In the genomic region with DNA sequence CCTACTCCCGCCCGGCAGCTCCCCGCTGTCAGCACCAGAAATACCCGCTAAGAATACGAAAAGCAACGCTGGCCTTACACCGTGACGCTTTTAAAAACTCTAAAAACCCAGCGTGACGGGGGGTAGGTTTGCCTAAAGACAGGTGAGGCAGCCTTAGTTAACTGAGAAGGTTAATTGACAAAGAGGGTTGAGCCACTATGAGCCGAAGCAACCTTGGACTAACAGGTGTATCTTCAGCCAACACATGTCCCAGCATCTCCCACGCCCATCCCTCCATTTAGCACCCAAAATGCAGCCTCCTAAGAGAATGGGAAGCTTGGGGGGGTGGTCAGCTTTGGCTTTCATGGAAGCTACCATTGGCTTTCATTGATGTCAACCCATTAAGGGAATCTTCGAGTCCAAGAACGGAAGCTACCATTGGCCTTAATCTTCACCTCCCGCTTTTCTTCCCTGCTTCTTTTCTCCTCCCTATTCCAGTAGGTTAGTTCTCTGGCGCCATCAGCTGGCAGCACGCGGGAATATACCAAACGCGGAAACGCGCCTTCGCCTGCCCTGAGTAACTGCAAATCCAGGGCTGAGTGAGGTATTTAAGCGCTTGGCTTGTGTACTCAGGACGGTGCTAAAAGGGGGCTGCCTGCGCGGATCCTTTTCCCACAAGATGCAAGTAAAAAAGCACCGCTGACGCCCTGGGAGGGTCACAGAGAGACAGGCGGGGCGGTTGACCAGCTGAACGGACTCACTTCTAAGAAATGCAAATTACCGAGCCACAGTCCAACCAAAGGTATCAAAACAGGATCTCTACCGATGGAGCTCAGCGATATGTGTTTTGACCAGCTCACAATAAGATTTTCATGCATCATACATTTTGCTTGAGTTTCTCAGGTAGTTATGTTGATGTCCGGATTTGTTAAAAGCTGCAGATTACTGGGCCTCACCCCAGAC, we compare ENCODE assay signal across 8 cellular contexts. TPM values are rescaled to one million over a fixed set of nuclear protein-coding genes. Genes with fewer than 3 reads are reported as not detected.
DNase-seq lines count a peak whose midpoint lies in the region; ATAC-seq, FAIRE-seq and TF ChIP-seq lines count a peak whose summit lies in the region.

No MANE protein-coding gene starts in this region.

- H3K36me3 ChIP-seq in heart right ventricle: no peaks in the 10 kb centered on the region

- H3K4me1 Mint-ChIP-seq in activated T-helper 1 cell treated with anti-CD3 and anti-CD28 coated beads, Interleukin-12 subunit alpha, Interleukin-12 subunit beta, Interleukin-2, Interleukin-4 antibody, amounts not matched to agents 30 ng/mL and 10 ng/mL and 1 ng/mL, durations not matched to agents 14 hours and 24 hours and 36 hours (ENCODE audit: low read depth): no peaks in the 10 kb centered on the region
- H3K4me1 Mint-ChIP-seq in progenitor cell of endocrine pancreas (ENCODE audit: low read depth): peaks cover 18% of the 10 kb centered on the region

- FAIRE-seq in GM19239 (lab: Jason Lieb, UNC): peak; percentile 64

- peak in 5 of 8 donors; percentile 28 to 74 (median 55) for ATAC-seq in heart right ventricle

- no peaks in the 10 kb centered on the region for H3K9me3 Mint-ChIP-seq in activated T-helper 1 cell treated with anti-CD3 and anti-CD28 coated beads, Interleukin-12 subunit alpha, Interleukin-12 subunit beta, Interleukin-2, Interleukin-4 antibody, amounts not matched to agents 30 ng/mL and 10 ng/mL and 1 ng/mL, durations not matched to agents 14 hours and 24 hours and 36 hours
- H3K9me3 Mint-ChIP-seq in progenitor cell of endocrine pancreas (ENCODE audit: low read depth): no peaks in the 10 kb centered on the region

- DNase-seq in COR-L47 (lab: John Stamatoyannopoulos, UW): peak; percentile 28
- DNase-seq in GM19239 (ENCODE audit: insufficient read length, low spot score): no peak
- DNase-seq in LHCN-M2 (ENCODE audit: low read depth): peak; percentile 58
- peak; percentile 9 for DNase-seq in activated T-helper 1 cell treated with anti-CD3 and anti-CD28 coated beads, Interleukin-12 subunit alpha, Interleukin-12 subunit beta, Interleukin-2, Interleukin-4 antibody, amounts not matched to agents 30 ng/mL and 10 ng/mL and 1 ng/mL, durations not matched to agents 14 hours and 24 hours and 36 hours (ENCODE audit: low spot score)
- DNase-seq in heart right ventricle: peak; percentile 57 to 64
- DNase-seq in progenitor cell of endocrine pancreas (ENCODE audit: low spot score, unreplicated experiment): peak; percentile 87
- DNase-seq in effector CD8-positive, alpha-beta T cell (lab: John Stamatoyannopoulos, UW): no peak
- DNase-seq in activated effector memory CD4-positive, alpha-beta T cell treated with Interleukin-2 at 50 U/mL for 16 hours: no peak

- no peaks in the 10 kb centered on the region for H3K9me3 ChIP-seq in heart right ventricle

- no peak overlapping the region for H3K27ac Mint-ChIP-seq in activated T-helper 1 cell treated with anti-CD3 and anti-CD28 coated beads, Interleukin-12 subunit alpha, Interleukin-12 subunit beta, Interleukin-2, Interleukin-4 antibody, amounts not matched to agents 30 ng/mL and 10 ng/mL and 1 ng/mL, durations not matched to agents 14 hours and 24 hours and 36 hours
- peak overlapping the region; percentile 26 for H3K27ac Mint-ChIP-seq in progenitor cell of endocrine pancreas

- peaks cover 0 to 9% (median 0%) of the 10 kb centered on the region in 9 donors for H3K4me1 ChIP-seq in heart right ventricle

- no peak overlapping the region for H3K27ac ChIP-seq in heart right ventricle

- H3K4me3 Mint-ChIP-seq in activated T-helper 1 cell treated with anti-CD3 and anti-CD28 coated beads, Interleukin-12 subunit alpha, Interleukin-12 subunit beta, Interleukin-2, Interleukin-4 antibody, amounts not matched to agents 30 ng/mL and 10 ng/mL and 1 ng/mL, durations not matched to agents 14 hours and 24 hours and 36 hours: no peak overlapping the region
- H3K4me3 Mint-ChIP-seq in progenitor cell of endocrine pancreas (ENCODE audit: low read depth): peak overlapping the region; percentile 57

- TF ChIP-seq CTCF in heart right ventricle (IDR thresholded peaks at IDR 0.05) (peak in 8 of 9 donors; percentile 19 to 58 (median 50)), progenitor cell of endocrine pancreas (IDR thresholded peaks at IDR 0.05; ENCODE audit: unreplicated experiment) (peak; percentile 77)

- WGBS in heart right ventricle, 2 donors: 21 to 28% methylated on average over 36 of the region's 36 CpGs

- intact Hi-C loops in activated T-helper 1 cell treated with anti-CD3 and anti-CD28 coated beads, Interleukin-12 subunit alpha, Interleukin-12 subunit beta, Interleukin-2, Interleukin-4 antibody, amounts not matched to agents 30 ng/mL and 10 ng/mL and 1 ng/mL, durations not matched to agents 14 hours and 24 hours and 36 hours (cut with micrococcal nuclease): loop anchor here (2.0 kb wide), 1 partner anchor 246 kb away; no protein-coding TSS in a partner anchor
- intact Hi-C loops in heart right ventricle (cut with DNase I): loop anchor here in 3 of 10 donors (10.0 kb wide), 1 partner anchor 246 kb away; no protein-coding TSS in a partner anchor

- no peaks in the 10 kb centered on the region for H3K36me3 Mint-ChIP-seq in activated T-helper 1 cell treated with anti-CD3 and anti-CD28 coated beads, Interleukin-12 subunit alpha, Interleukin-12 subunit beta, Interleukin-2, Interleukin-4 antibody, amounts not matched to agents 30 ng/mL and 10 ng/mL and 1 ng/mL, durations not matched to agents 14 hours and 24 hours and 36 hours (ENCODE audit: low read depth)
- no peaks in the 10 kb centered on the region for H3K36me3 Mint-ChIP-seq in progenitor cell of endocrine pancreas (ENCODE audit: insufficient read depth)

- H3K27me3 ChIP-seq in heart right ventricle: peaks cover 0 to 67% (median 50%) of the 10 kb centered on the region in 7 donors

- peaks cover 32% of the 10 kb centered on the region for H3K27me3 Mint-ChIP-seq in activated T-helper 1 cell treated with anti-CD3 and anti-CD28 coated beads, Interleukin-12 subunit alpha, Interleukin-12 subunit beta, Interleukin-2, Interleukin-4 antibody, amounts not matched to agents 30 ng/mL and 10 ng/mL and 1 ng/mL, durations not matched to agents 14 hours and 24 hours and 36 hours (ENCODE audit: insufficient read depth)
- H3K27me3 Mint-ChIP-seq in progenitor cell of endocrine pancreas: peaks cover 19% of the 10 kb centered on the region

- no peak overlapping the region for H3K4me3 ChIP-seq in heart right ventricle

RNA-seq across cellular contexts. Expression of a gene that starts 38.5 kb away (rescaled TPM):
- 0.69 and 0.96 TPM in 2 replicates for total RNA-seq in LHCN-M2 (2014; rRNA removed)
- polyA plus RNA-seq in LHCN-M2 (2012): 0.36 TPM
- total RNA-seq in activated T-helper 1 cell treated with anti-CD3 and anti-CD28 coated beads, Interleukin-12 subunit alpha, Interleukin-12 subunit beta, Interleukin-2, Interleukin-4 antibody, amounts not matched to agents 30 ng/mL and 10 ng/mL and 1 ng/mL, durations not matched to agents 14 hours and 24 hours and 36 hours: not detected in 2 replicates
- not detected for total RNA-seq in heart right ventricle
- polyA plus RNA-seq in heart right ventricle: under 1 TPM in 1 of 2 donors, not detected in 1; 0.06 TPM
- total RNA-seq in progenitor cell of endocrine pancreas: 23.6 and 25.3 TPM in 2 replicates

RNA-seq across cellular contexts. Expression of a gene that starts 56.2 kb away (rescaled TPM):
- 1.1 and 1.2 TPM in 2 replicates for total RNA-seq in LHCN-M2 (2014; rRNA removed)
- 0.24 TPM for polyA plus RNA-seq in LHCN-M2 (2012)
- not detected in 2 replicates for total RNA-seq in activated T-helper 1 cell treated with anti-CD3 and anti-CD28 coated beads, Interleukin-12 subunit alpha, Interleukin-12 subunit beta, Interleukin-2, Interleukin-4 antibody, amounts not matched to agents 30 ng/mL and 10 ng/mL and 1 ng/mL, durations not matched to agents 14 hours and 24 hours and 36 hours
- under 1 TPM in 4 of 10 donors, not detected in 6; 0.28 to 0.58 (median 0.48) TPM for total RNA-seq in heart right ventricle
- under 1 TPM; 0.07 to 0.15 TPM for polyA plus RNA-seq in heart right ventricle
- total RNA-seq in progenitor cell of endocrine pancreas: 0.60 and 1.1 TPM in 2 replicates

Comparison
In these comparisons a context has a peak if more than half of its experiments do, and no peak if none do; other contexts are left out.
1. DNase-seq: peak in COR-L47 (single experiment), LHCN-M2 (single experiment), activated T-helper 1 cell treated with anti-CD3 and anti-CD28 coated beads, Interleukin-12 subunit alpha, Interleukin-12 subunit beta, Interleukin-2, Interleukin-4 antibody, amounts not matched to agents 30 ng/mL and 10 ng/mL and 1 ng/mL, durations not matched to agents 14 hours and 24 hours and 36 hours (single experiment), heart right ventricle (2 of 2) and progenitor cell of endocrine pancreas (single experiment); none in GM19239 (single experiment), effector CD8-positive, alpha-beta T cell (single experiment) and activated effector memory CD4-positive, alpha-beta T cell treated with Interleukin-2 at 50 U/mL for 16 hours (single experiment).
2. RNA of a gene that starts 38.5 kb away (total RNA-seq): 23.6 to 25.3 TPM in progenitor cell of endocrine pancreas; 0.69 to 0.96 TPM in LHCN-M2, not detected in activated T-helper 1 cell treated with anti-CD3 and anti-CD28 coated beads, Interleukin-12 subunit alpha, Interleukin-12 subunit beta, Interleukin-2, Interleukin-4 antibody, amounts not matched to agents 30 ng/mL and 10 ng/mL and 1 ng/mL, durations not matched to agents 14 hours and 24 hours and 36 hours and not detected in heart right ventricle; every median in the first group is over 10 times any median in the second.